In the genomic region with DNA sequence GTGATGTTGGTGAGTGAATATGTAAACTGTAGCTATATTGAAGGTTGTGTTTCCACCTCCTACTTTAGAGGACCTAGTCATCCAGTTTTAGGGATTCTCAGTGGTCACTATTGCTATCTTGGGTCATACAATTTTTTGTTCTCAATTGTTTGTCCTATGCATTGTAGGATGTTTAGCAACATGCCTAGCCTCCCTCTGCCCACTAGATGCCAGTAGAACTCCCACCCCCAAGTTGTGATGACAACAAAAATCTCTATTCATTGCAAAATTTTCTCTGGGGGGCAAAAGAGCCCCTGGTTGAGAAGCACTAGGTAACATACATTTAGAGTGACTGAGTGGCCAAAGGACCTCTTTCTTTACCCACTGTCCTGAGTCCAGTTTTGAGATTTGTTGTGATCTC, we compare ENCODE assay signal across 18 cellular contexts.
DNase-seq lines count a peak whose midpoint lies in the region; ATAC-seq and TF ChIP-seq lines count a peak whose summit lies in the region.
"Had no signal": no experiment of that assay in that cellular context is flagged by ENCODE, and none has a peak within 500 bp of the region (broad histone marks: within the 10 kb centered on the region; RNA-seq: fewer than 3 reads in every experiment).

No MANE protein-coding gene starts in this region.

- DNase-seq in H4 (ENCODE audit: low spot score) (peak; percentile 8), NB4 (ENCODE audit: low read depth) (no peak), astrocyte of the cerebellum (ENCODE audit: low read depth) (no peak), nephron progenitor cell (no peak), thyroid gland (no peak), cerebellar nuclear complex (lab: John Stamatoyannopoulos, UW) (no peak), middle frontal gyrus (ENCODE audit: extremely low spot score, low spot score) (no peak), sciatic nerve (ENCODE audit: low spot score) (no peak)
- DNase-seq: activated CD4-positive, alpha-beta T cell treated with anti-CD3 and anti-CD28 coated beads for 1 hour; immature natural killer cell; naive thymus-derived CD8-positive, alpha-beta T cell; NCI-H187 treated with DMSO at 0.1 percent for 48 hours; NCI-H345; SIG-M5 had no signal

- no peak overlapping the region for H3K27ac ChIP-seq in thyroid gland
- H3K27ac ChIP-seq: BLaER1, prostate gland had no signal

- no peaks in the 10 kb centered on the region for H3K27me3 ChIP-seq in thyroid gland
- H3K27me3 ChIP-seq: BLaER1 had no signal

- H3K27ac Mint-ChIP-seq in nephron progenitor cell: no peak overlapping the region
- H3K27ac Mint-ChIP-seq: immature natural killer cell; memory B cell; naive thymus-derived CD8-positive, alpha-beta T cell had no signal

- no peak overlapping the region for H3K4me3 Mint-ChIP-seq in nephron progenitor cell
- H3K4me3 Mint-ChIP-seq: immature natural killer cell; memory B cell; naive thymus-derived CD8-positive, alpha-beta T cell had no signal

- H3K27me3 Mint-ChIP-seq in nephron progenitor cell (ENCODE audit: low read depth, poor library complexity): no peaks in the 10 kb centered on the region
- H3K27me3 Mint-ChIP-seq: memory B cell; naive thymus-derived CD8-positive, alpha-beta T cell had no signal

- ATAC-seq in sciatic nerve: no peak
- ATAC-seq: esophagus mucosa; naive thymus-derived CD8-positive, alpha-beta T cell had no signal

- H3K9me3 Mint-ChIP-seq in nephron progenitor cell: no peaks in the 10 kb centered on the region

- TF ChIP-seq CTCF in NB4 (IDR thresholded peaks at IDR 0.05; ENCODE audit: low read depth, low read length) (peak; percentile 23), astrocyte of the cerebellum (IDR thresholded peaks at IDR 0.05; ENCODE audit: low read depth, low read length, missing control alignments) (peak; percentile 34), nephron progenitor cell (IDR thresholded peaks at IDR 0.05) (peak; percentile 17), thyroid gland (IDR thresholded peaks at IDR 0.05) (no peak)

- TF ChIP-seq POLR2A in NB4 (IDR thresholded peaks at IDR 0.05; ENCODE audit: extremely low read depth, insufficient read length): no peak
- TF ChIP-seq POLR2A in thyroid gland (IDR thresholded peaks at IDR 0.05): no peak

- H3K4me1 Mint-ChIP-seq in nephron progenitor cell: peaks cover 5% of the 10 kb centered on the region
- H3K4me1 Mint-ChIP-seq: immature natural killer cell; memory B cell; naive thymus-derived CD8-positive, alpha-beta T cell had no signal

- H3K4me1 ChIP-seq in thyroid gland: no peaks in the 10 kb centered on the region
- H3K4me1 ChIP-seq: BLaER1, prostate gland had no signal

- in situ Hi-C loops in astrocyte of the cerebellum (cut with HindIII; ENCODE audit: low sequenced_read_pairs): no loop called here

- no peaks in the 10 kb centered on the region for H3K36me3 Mint-ChIP-seq in nephron progenitor cell (ENCODE audit: low read depth)
- H3K36me3 Mint-ChIP-seq: immature natural killer cell; memory B cell; naive thymus-derived CD8-positive, alpha-beta T cell had no signal

- H3K9me3 ChIP-seq in thyroid gland: no peaks in the 10 kb centered on the region
- H3K9me3 ChIP-seq: BLaER1, prostate gland had no signal

- H3K4me3 ChIP-seq in NB4 (ENCODE audit: low read depth, low read length) (no peak overlapping the region), astrocyte of the cerebellum (ENCODE audit: low read depth, low read length) (no peak overlapping the region), thyroid gland (replicated peaks in 1 of 3) (no peak overlapping the region)
- H3K4me3 ChIP-seq: BLaER1, prostate gland had no signal

- intact Hi-C loops in thyroid gland (cut with DNase I): no loop called here
- intact Hi-C loops in sciatic nerve (cut with DNase I): no loop called here

- no peaks in the 10 kb centered on the region for H3K36me3 ChIP-seq in thyroid gland
- H3K36me3 ChIP-seq: BLaER1, prostate gland had no signal

Comparison
In these comparisons a context has a peak if more than half of its experiments do, and no peak if none do; other contexts are left out.
1. CTCF ChIP-seq: peak in NB4 (single experiment), astrocyte of the cerebellum (single experiment) and nephron progenitor cell (single experiment); none in thyroid gland (0 of 6).